ENCODE assay signal across 17 cellular contexts in genomic region chr6:154705471-154706113, GRCh38. TPM values are rescaled to one million over a fixed set of nuclear protein-coding genes. Genes with fewer than 3 reads are reported as not detected.
A peak's percentile ranks its signal among the peaks of the same experiment; 100 is the strongest.
DNase-seq lines count a peak whose midpoint lies in the region; ATAC-seq, FAIRE-seq and TF ChIP-seq lines count a peak whose summit lies in the region.
"Had no signal": no experiment of that assay in that cellular context is flagged by ENCODE, and none has a peak within 500 bp of the region (broad histone marks: within the 10 kb centered on the region; RNA-seq: fewer than 3 reads in every experiment).

No MANE protein-coding gene starts in this region.

- TF ChIP-seq RAD21 in H1 (IDR thresholded peaks at IDR 0.05 in 1 of 2, conservative IDR thresholded peaks at IDR 0.05 in 1 of 2; ENCODE audit: low read depth in 2 of 2, low read length in 2 of 2): peak; percentile 26 to 36; a peak in 3 of 4 replicates

- H3K56ac ChIP-seq in H1 (replicated peaks; ENCODE audit: insufficient read length, low read depth, low read length) (no peak overlapping the region), mesendoderm (ENCODE audit: low read length) (no peak overlapping the region)

- H3K14ac ChIP-seq in H1 (ENCODE audit: insufficient read length): no peak overlapping the region

- H3K23ac ChIP-seq in H1 (ENCODE audit: insufficient read length) (no peak overlapping the region), mesendoderm (ENCODE audit: low read length) (no peak overlapping the region)

- no peak overlapping the region for H2BK5ac ChIP-seq in H1 (ENCODE audit: low read depth, low read length)
- no peak overlapping the region for H2BK5ac ChIP-seq in mesendoderm (ENCODE audit: low read length)

- H3K79me1 ChIP-seq in H1 (ENCODE audit: low read depth, low read length) (no peaks in the 10 kb centered on the region; the same call in 1 of the 2 replicates), mesendoderm (ENCODE audit: low read length) (no peaks in the 10 kb centered on the region)

- H3K23me2 ChIP-seq in H1 (ENCODE audit: low read depth, low read length): no peaks in the 10 kb centered on the region

- WGBS in H1 (ENCODE audit: extremely low coverage in 1 of 2, insufficient coverage in 1 of 2, insufficient read length in 1 of 2, insufficient replicate concordance in 2 of 2, low coverage in 1 of 2, low lambda C conversion rate in 2 of 2, missing lambda C conversion rate in 1 of 2), 2 experiments: 89% methylated on average over 8 of the region's 8 CpGs; no CpG with 5 or more reads in 1 of the 2 experiments
- WGBS in mesendoderm (ENCODE audit: extremely low coverage, insufficient coverage, low lambda C conversion rate): no CpG with 5 or more reads among the region's 8 CpGs

- DNase-seq in NB4 (ENCODE audit: low read depth) (peak; percentile 31), H1 (ENCODE audit: low read depth in 1 of 2, low spot score in 2 of 2) (no peak), mesendoderm (peak; percentile 8), epidermal melanocyte (ENCODE audit: insufficient read length, low spot score) (no peak), mesenteric fat pad (ENCODE audit: low spot score) (no peak), GM19240 (ENCODE audit: insufficient read length, low spot score) (no peak)
- DNase-seq: activated T-cell treated with anti-CD3 and anti-CD28 coated beads, Interleukin-2, amount 50 U/mL, for 1 hour; amniotic stem cell; CD8-positive, alpha-beta memory T cell; GM23248; left cardiac atrium; NCI-H146; small intestine had no signal

- no peaks in the 10 kb centered on the region for H4K20me1 ChIP-seq in H1 (replicated peaks in 1 of 2; ENCODE audit: control insufficient read depth in 1 of 2, insufficient read depth in 2 of 2, low read length in 2 of 2)

- H3K9ac ChIP-seq in H1 (replicated peaks in 1 of 4; ENCODE audit: extremely low read depth in 1 of 4, low read depth in 3 of 4, low read length in 3 of 4) (no peak overlapping the region), mesendoderm (ENCODE audit: low read length) (no peak overlapping the region)
- H3K9ac ChIP-seq: GM23248 had no signal

- no peak for ATAC-seq in HG03520 (IDR thresholded peaks at IDR 0.05; ENCODE audit: unreplicated experiment)
- ATAC-seq: WTC11 had no signal

- H2AK5ac ChIP-seq in H1 (ENCODE audit: low read depth, low read length) (no peak overlapping the region), mesendoderm (ENCODE audit: low read length) (no peak overlapping the region)

- H2BK12ac ChIP-seq in H1 (ENCODE audit: low read depth, low read length): no peak overlapping the region

- H3K4me2 ChIP-seq in H1 (ENCODE audit: insufficient read depth in 1 of 2, low read depth in 2 of 2, low read length in 2 of 2) (no peak overlapping the region), mesendoderm (ENCODE audit: low read length) (no peak overlapping the region)

- H2AFZ ChIP-seq in H1 (ENCODE audit: low read length): no peak overlapping the region; the same call in 1 of the 2 replicates
- H2AFZ ChIP-seq: GM23248 had no signal

- no peak overlapping the region for H3K18ac ChIP-seq in H1 (ENCODE audit: extremely low read depth, low read length)
- no peak overlapping the region for H3K18ac ChIP-seq in mesendoderm (ENCODE audit: low read length)

- no peak overlapping the region for H4K91ac ChIP-seq in H1 (replicated peaks; ENCODE audit: insufficient read length, low read length)

- H3K36me3 ChIP-seq in H1 (ENCODE audit: control insufficient read depth in 2 of 4, insufficient read depth in 4 of 4, low read length in 3 of 4) (no peaks in the 10 kb centered on the region), mesendoderm (ENCODE audit: control insufficient read depth, insufficient read depth, low read length) (no peaks in the 10 kb centered on the region)
- H3K36me3 ChIP-seq: SJSA1 had no signal

- H4K5ac ChIP-seq in H1 (ENCODE audit: insufficient read length, low read depth, low read length) (no peak overlapping the region), mesendoderm (ENCODE audit: low read length) (no peak overlapping the region)

- H4K8ac ChIP-seq in H1 (ENCODE audit: extremely low read depth, insufficient read depth, low read length): no peak overlapping the region
- H4K8ac ChIP-seq in mesendoderm (ENCODE audit: low read depth, low read length): no peak overlapping the region

- no peak overlapping the region for H2BK20ac ChIP-seq in H1 (ENCODE audit: low read length)

- H3K27me3 ChIP-seq in H1 (replicated peaks in 1 of 4; ENCODE audit: control insufficient read depth in 3 of 4, extremely low read depth in 1 of 4, insufficient read depth in 3 of 4, low read length in 3 of 4) (no peaks in the 10 kb centered on the region), mesendoderm (ENCODE audit: insufficient read depth, low read length, poor library complexity) (no peaks in the 10 kb centered on the region)

- TF ChIP-seq CTCF in GM12873 (IDR thresholded peaks at IDR 0.05; ENCODE audit: insufficient read depth, low read depth, low read length, missing control alignments): peak; percentile 20
- no peak for TF ChIP-seq CTCF in NB4 (IDR thresholded peaks at IDR 0.05; ENCODE audit: low read depth, low read length)
- TF ChIP-seq CTCF in H1 (IDR thresholded peaks at IDR 0.05; ENCODE audit: control extremely low read depth in 1 of 3, insufficient read depth in 1 of 3, low read depth in 1 of 3, low read length in 3 of 3): peak in 1 of 3 experiments; percentile 6; a peak in 1 of 4 replicates

- 0 out of 7 replicates have a peak, but pooled peaks cover 0 to 3% (median 0%) of the 10 kb centered on the region in 4 experiments for H3K4me1 ChIP-seq in H1 (replicated peaks in 1 of 4; ENCODE audit: control insufficient read depth in 3 of 4, insufficient read depth in 4 of 4, low read length in 3 of 4)
- H3K4me1 ChIP-seq in mesendoderm (ENCODE audit: control insufficient read depth, low read depth, low read length): no peaks in the 10 kb centered on the region

- no peak for FAIRE-seq in H1 (lab: Jason Lieb, UNC)
- FAIRE-seq: small intestine had no signal

- TF ChIP-seq POLR2A in NB4 (IDR thresholded peaks at IDR 0.05; ENCODE audit: extremely low read depth, insufficient read length): no peak
- TF ChIP-seq POLR2A in H1 (IDR thresholded peaks at IDR 0.05; ENCODE audit: control extremely low read depth in 1 of 2, low read depth in 2 of 2, low read length in 2 of 2): no peak

- H3K27ac ChIP-seq in H1 (ENCODE audit: low read depth, low read length): no peak overlapping the region
- no peak overlapping the region for H3K27ac ChIP-seq in mesendoderm (ENCODE audit: low read depth, low read length)
- H3K27ac ChIP-seq: GM23248, SJSA1 had no signal

- H2BK15ac ChIP-seq in H1 (ENCODE audit: low read length): no peak overlapping the region
- no peak overlapping the region for H2BK15ac ChIP-seq in mesendoderm (replicated peaks; ENCODE audit: low read depth)

- no peak for TF ChIP-seq EP300 in H1 (IDR thresholded peaks at IDR 0.05; ENCODE audit: borderline replicate concordance in 1 of 2, low read depth in 2 of 2, low read length in 2 of 2)

- H3K79me2 ChIP-seq in H1 (ENCODE audit: control insufficient read depth in 1 of 2, insufficient read depth in 2 of 2, low read length in 2 of 2) (no peaks in the 10 kb centered on the region), mesendoderm (ENCODE audit: control insufficient read depth, insufficient read depth, low read length) (no peaks in the 10 kb centered on the region)

- CTCF ChIA-PET in H1 (lab: Charles Lee; ENCODE audit: partially characterized antibody): interaction anchor here (0.9 to 1.3 kb wide), 2 partner anchors 15 to 100 kb away, joined by 3 to 5 read pairs; no protein-coding TSS in a partner anchor

- H2BK120ac ChIP-seq in H1 (replicated peaks; ENCODE audit: low read depth, low read length) (no peak overlapping the region), mesendoderm (ENCODE audit: low read depth, low read length) (no peak overlapping the region)

- no peak overlapping the region for H3K4me3 ChIP-seq in NB4 (ENCODE audit: low read depth, low read length)
- H3K4me3 ChIP-seq in H1 (ENCODE audit: extremely low read depth in 1 of 4, insufficient read depth in 2 of 4, low read depth in 3 of 4, low read length in 4 of 4): no peak overlapping the region
- no peak overlapping the region for H3K4me3 ChIP-seq in mesendoderm (ENCODE audit: low read length)
- H3K4me3 ChIP-seq: GM23248, SJSA1 had no signal

- POLR2A ChIA-PET in H1 (lab: Charles Lee; ENCODE audit: partially characterized antibody): no interaction called here

- no peaks in the 10 kb centered on the region for H3K9me3 ChIP-seq in H1 (ENCODE audit: insufficient read depth in 2 of 2, low read depth in 1 of 2, low read length in 1 of 2)
- H3K9me3 ChIP-seq: SJSA1 had no signal

- H3K4ac ChIP-seq in H1 (replicated peaks; ENCODE audit: insufficient read length, low read depth, low read length): no peak overlapping the region
- no peak overlapping the region for H3K4ac ChIP-seq in mesendoderm (ENCODE audit: low read depth, low read length)

TF ChIP-seq in H1, 55 proteins besides CTCF, POLR2A, EP300 and RAD21 (continues in another document):
- TF ChIP-seq TAF1 (IDR thresholded peaks at IDR 0.05; ENCODE audit: low read depth, low read length) (no peak), SP1 (IDR thresholded peaks at IDR 0.05; ENCODE audit: low read depth, low read length) (no peak), POLR2AphosphoS5 (IDR thresholded peaks at IDR 0.05; ENCODE audit: low read depth, low read length) (no peak), BRCA1 (IDR thresholded peaks at IDR 0.05; ENCODE audit: low read depth, low read length) (no peak), BCL11A (IDR thresholded peaks at IDR 0.05; ENCODE audit: low read depth in 2 of 2, low read length in 2 of 2) (no peak), KDM5A (IDR thresholded peaks at IDR 0.05; ENCODE audit: low read length) (no peak), PHF8 (conservative IDR thresholded peaks at IDR 0.05; ENCODE audit: low read depth, low read length) (no peak), SP4 (IDR thresholded peaks at IDR 0.05; ENCODE audit: low read length) (no peak), MAFK (IDR thresholded peaks at IDR 0.05; ENCODE audit: low read depth, low read length) (no peak), TAF7 (optimal IDR thresholded peaks at IDR 0.05; ENCODE audit: borderline replicate concordance, low read depth, low read length) (no peak), GTF2F1 (IDR thresholded peaks at IDR 0.05; ENCODE audit: borderline replicate concordance, low read depth, low read length) (no peak)

RNA-seq across cellular contexts. Expression of gene SCAF8, which starts 27.6 kb away (rescaled TPM):
- total RNA-seq in H1 (2021; fragmentation: NEBNext Ultra II Directional; extraction: Animal tissue kit (Norgen Biotek cat#: 25700)): 45.5 and 46.3 TPM in 2 replicates
- 16.0 and 20.3 TPM in 2 replicates for polyA plus RNA-seq in H1 (2011; rRNA removed)
- 18.4 TPM for polyA plus RNA-seq in H1 (2011; cell fraction: cytosol; rRNA removed)
- 26.4 TPM for polyA plus RNA-seq in H1 (2011; cell fraction: nucleus; rRNA removed)
- polyA plus RNA-seq in H1 (2012, experiment 1 of 2): 20.9 to 25.5 TPM (median 23.8 TPM) in 4 replicates
- 1.9 TPM for polyA plus RNA-seq in H1 (2012, experiment 2 of 2)
- 27.6 TPM for polyA plus RNA-seq in H1 (2013, experiment 1 of 2)
- 24.7 TPM for polyA plus RNA-seq in H1 (2013, experiment 2 of 2)
- 40.5 and 45.4 TPM in 2 replicates for polyA minus RNA-seq in H1 (2011; rRNA and poly(A)+ RNA removed)
- 27.2 TPM for polyA minus RNA-seq in H1 (2011; cell fraction: cytosol; rRNA and poly(A)+ RNA removed)
- 63.6 TPM for polyA minus RNA-seq in H1 (2011; cell fraction: nucleus; rRNA and poly(A)+ RNA removed)
- 33.0 TPM for polyA plus RNA-seq in mesendoderm (2013, experiment 1 of 2)
- 32.2 TPM for polyA plus RNA-seq in mesendoderm (2013, experiment 2 of 2)
- 33.3 TPM for total RNA-seq in mesenteric fat pad

Comparison
In these comparisons a context has a peak if more than half of its experiments do, and no peak if none do; other contexts are left out.
1. DNase-seq: peak in NB4 (single experiment) and mesendoderm (single experiment); none in H1 (0 of 2), epidermal melanocyte (single experiment), mesenteric fat pad (single experiment) and GM19240 (single experiment).